Comparison of ENCODE assay signal across 31 cellular contexts in the genomic region with DNA sequence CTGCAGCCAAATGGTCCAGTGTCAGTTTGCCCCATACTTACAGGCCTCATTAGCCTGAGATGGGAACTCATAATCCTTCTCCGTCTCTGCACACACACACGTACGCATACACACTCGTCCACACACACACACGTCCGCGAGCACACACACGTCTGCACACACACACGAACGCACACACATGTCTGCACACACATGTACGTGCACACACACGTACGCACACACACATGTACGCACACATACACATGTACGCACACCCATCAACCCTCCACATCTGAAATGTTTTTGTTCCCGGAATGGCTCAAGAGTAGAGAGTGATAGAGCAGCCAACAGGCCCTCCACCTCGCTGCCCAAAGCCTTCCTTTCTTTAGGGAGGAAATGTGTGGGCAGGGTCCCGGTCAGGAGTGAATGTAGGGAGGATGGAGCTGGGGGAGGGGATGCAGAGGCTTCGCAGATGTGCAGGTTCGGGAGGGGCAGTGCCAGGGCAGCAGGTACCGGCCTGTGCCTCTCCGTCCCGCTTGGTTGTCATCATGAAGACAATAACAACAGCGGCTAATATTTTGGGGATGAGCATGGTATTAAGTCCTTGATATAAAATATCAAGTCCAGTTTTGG.
"Had no signal": no experiment of that assay in that cellular context is flagged by ENCODE, and none has a peak within 500 bp of the region (broad histone marks: within the 10 kb centered on the region; RNA-seq: fewer than 3 reads in every experiment).

No MANE protein-coding gene starts in this region.

- H3K4me3 ChIP-seq: PC-9 had no signal

- DNase-seq: activated B cell treated with CpG ODN at 0.5 μM for 24 hours; activated CD4-positive, alpha-beta memory T cell treated with anti-CD3 and anti-CD28 coated beads for 36 hours; activated CD4-positive, alpha-beta T cell treated with anti-CD3 and anti-CD28 coated beads for 4 hours; activated CD4-positive, alpha-beta T cell treated with anti-CD3 and anti-CD28 coated beads, Interleukin-2, amount 50 U/mL, for 1 hour; activated CD4-positive, CD25-positive, alpha-beta regulatory T cell treated with anti-CD3 and anti-CD28 coated beads, Interleukin-2, amount 50 U/mL, for 72 hours; activated CD8-positive, alpha-beta memory T cell treated with anti-CD3 and anti-CD28 coated beads, Interleukin-2, amount 50 U/mL, for 4 hours; activated effector memory CD4-positive, alpha-beta T cell treated with Interleukin-2 at 50 U/mL for 16 hours; activated naive CD4-positive, alpha-beta T cell treated with anti-CD3 and anti-CD28 coated beads, Interleukin-2, amount 10 ng/mL, durations not matched to agents 7 days and 5 days; activated naive CD8-positive, alpha-beta T cell treated with anti-CD3 and anti-CD28 coated beads, Interleukin-2, amount 50 U/mL, for 24 hours; activated T-cell treated with anti-CD3 and anti-CD28 coated beads for 4 hours; activated T-cell treated with anti-CD3 and anti-CD28 coated beads, Interleukin-2, amount 50 U/mL, for 4 hours; anterior cingulate cortex; central memory CD4-positive, alpha-beta T cell; Karpas-422; KBM-7; NCI-H1105; NCI-H1436; NCI-H1694 treated with DMSO at 0.1 percent for 48 hours; NCI-H2029; NCI-H510A; NCI-H526; NCI-H748 treated with DMSO at 0.1 percent for 48 hours; NK-92 treated with Interleukin-12 subunit alpha and Interleukin-12 subunit beta, amount 100 ng/mL, for 24 hours; PC-9; SIG-M5; T-helper 1 cell; T-helper 2 cell; T-helper 9 cell had no signal

- FAIRE-seq: RCC 7860 had no signal

- H3K27ac ChIP-seq: PC-9, RWPE1, VCaP had no signal
